In the genomic region with DNA sequence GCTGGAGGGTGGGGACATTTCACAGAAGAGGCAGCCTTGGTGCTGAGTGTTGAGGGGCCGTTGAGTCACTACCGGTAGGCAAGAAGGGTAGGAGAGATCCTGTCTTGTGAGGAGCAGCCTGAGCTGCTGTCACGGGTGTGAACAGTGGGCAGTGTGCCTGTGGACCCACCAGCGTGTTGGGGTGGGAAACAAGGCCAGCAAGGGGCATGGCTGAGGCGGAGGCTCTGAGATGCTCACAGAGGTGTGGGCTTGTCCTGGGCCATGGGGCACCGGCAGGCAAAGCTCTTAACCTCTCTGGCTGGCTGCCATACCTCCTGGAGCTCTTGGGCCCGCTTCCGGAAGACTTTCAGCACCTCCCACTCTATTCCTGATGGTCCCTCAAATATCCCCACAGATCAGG, we compare ENCODE assay signal across 30 cellular contexts. TPM values are rescaled to one million over a fixed set of nuclear protein-coding genes. Genes with fewer than 3 reads are reported as not detected.
"Had no signal": no experiment of that assay in that cellular context is flagged by ENCODE, and none has a peak within 500 bp of the region (broad histone marks: within the 10 kb centered on the region; RNA-seq: fewer than 3 reads in every experiment).

No MANE protein-coding gene starts in this region.

- FAIRE-seq: astrocyte, TTC549 had no signal

- H3K4me3 ChIP-seq: adrenal gland, body of pancreas, breast epithelium had no signal

- DNase-seq: activated B cell treated with CpG ODN at 0.5 μM for 24 hours; activated CD4-positive, alpha-beta memory T cell treated with anti-CD3 and anti-CD28 coated beads for 36 hours; activated CD4-positive, alpha-beta T cell treated with anti-CD3 and anti-CD28 coated beads for 4 hours; activated CD4-positive, alpha-beta T cell treated with anti-CD3 and anti-CD28 coated beads, Interleukin-2, amount 10 ng/mL, durations not matched to agents 24 days and 14 days; activated CD4-positive, alpha-beta T cell treated with anti-CD3 and anti-CD28 coated beads, Interleukin-2, amount 50 U/mL, for 1 hour; activated CD4-positive, alpha-beta T cell treated with anti-CD3 and anti-CD28 coated beads, Interleukin-2, amount 50 U/mL, for 4 hours; activated CD4-positive, CD25-positive, alpha-beta regulatory T cell treated with anti-CD3 and anti-CD28 coated beads, Interleukin-2, amount 50 U/mL, for 72 hours; activated CD8-positive, alpha-beta memory T cell treated with anti-CD3 and anti-CD28 coated beads, Interleukin-2, amount 50 U/mL, for 4 hours; activated CD8-positive, alpha-beta T cell treated with anti-CD3 and anti-CD28 coated beads for 36 hours; activated effector memory CD4-positive, alpha-beta T cell treated with anti-CD3 and anti-CD28 coated beads, Interleukin-2, amount 50 U/mL, for 16 hours; activated gamma-delta T cell treated with Interleukin-2 at 50 U/mL for 16 hours; activated naive CD4-positive, alpha-beta T cell; activated naive CD4-positive, alpha-beta T cell treated with anti-CD3 and anti-CD28 coated beads for 36 hours; activated naive CD4-positive, alpha-beta T cell treated with anti-CD3 and anti-CD28 coated beads, Interleukin-2, amount 50 U/mL, for 16 hours; activated naive CD8-positive, alpha-beta T cell treated with anti-CD3 and anti-CD28 coated beads for 36 hours; activated T-cell treated with anti-CD3 and anti-CD28 coated beads for 4 hours; activated T-cell treated with anti-CD3 and anti-CD28 coated beads, Interleukin-2, amount 50 U/mL, for 1 hour; activated T-cell treated with anti-CD3 and anti-CD28 coated beads, Interleukin-2, amount 50 U/mL, for 4 hours; activated T-cell treated with anti-CD3 and anti-CD28 coated beads, Interleukin-2, amount 50 U/mL, for 72 hours; adrenal gland; amniotic stem cell; body of pancreas; brain microvascular endothelial cell; central memory CD4-positive, alpha-beta T cell; T-helper 2 cell; T-helper 9 cell had no signal

- H3K9me3 ChIP-seq: adrenal gland, body of pancreas, breast epithelium had no signal

- H3K27ac ChIP-seq: adrenal gland, body of pancreas, brain microvascular endothelial cell, breast epithelium, VCaP had no signal

- H3K36me3 ChIP-seq: adrenal gland, brain microvascular endothelial cell, breast epithelium had no signal

- H3K27me3 ChIP-seq: adrenal gland had no signal

RNA-seq across cellular contexts. Expression of a gene that starts 33.6 kb away (rescaled TPM):
- total RNA-seq: activated B cell treated with CpG ODN at 0.5 μM for 24 hours had no signal
